In the genomic region with DNA sequence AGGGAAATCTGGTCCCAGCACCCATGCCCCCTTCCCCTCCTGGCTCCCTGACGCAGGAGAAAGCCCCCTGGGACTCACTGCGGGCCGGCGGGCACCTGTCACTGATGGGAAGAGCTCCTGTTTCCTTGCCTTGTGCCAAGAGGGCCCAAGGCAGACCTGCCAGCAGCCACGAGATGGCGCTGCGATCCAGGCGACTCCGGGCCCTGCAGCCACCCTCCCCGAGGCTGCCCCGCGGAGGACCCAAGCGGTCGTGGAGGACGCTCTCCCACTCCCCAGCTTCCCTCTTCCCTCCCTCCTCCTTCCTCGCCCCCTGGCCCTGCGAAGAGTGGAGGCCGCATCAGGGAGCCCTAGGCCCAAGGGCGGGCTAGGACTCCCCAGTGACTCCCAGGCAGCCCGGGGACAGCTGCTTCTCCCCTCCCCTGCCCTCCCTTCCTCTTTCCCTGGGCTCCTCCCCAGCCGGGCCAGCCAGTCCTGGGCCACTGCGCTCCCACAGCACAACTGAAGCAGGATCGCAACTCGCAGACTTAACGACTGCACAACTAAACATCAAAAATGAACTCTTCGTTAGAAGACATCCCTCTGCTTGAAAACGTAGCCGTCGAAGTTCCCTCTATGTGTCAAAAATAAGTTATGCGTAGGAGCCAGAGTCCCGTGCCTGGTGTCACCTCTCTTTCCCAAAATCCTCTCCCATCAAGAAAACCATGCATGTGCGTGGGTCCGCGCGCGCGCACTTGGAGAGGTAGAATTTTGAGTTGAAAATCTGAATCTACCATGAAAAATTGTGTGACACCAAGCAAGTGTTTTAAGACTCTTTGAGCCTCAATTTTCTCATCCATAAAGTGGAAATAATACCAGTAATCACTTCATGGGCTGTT, we compare ENCODE assay signal across 8 cellular contexts. TPM values are rescaled to one million over a fixed set of nuclear protein-coding genes. Genes with fewer than 3 reads are reported as not detected.
DNase-seq lines count a peak whose midpoint lies in the region; ATAC-seq and TF ChIP-seq lines count a peak whose summit lies in the region.

No MANE protein-coding gene starts in this region.

- no peaks in the 10 kb centered on the region for H3K27me3 ChIP-seq in KMS-11 (ENCODE audit: insufficient read depth, low read depth)
- H3K27me3 ChIP-seq in osteoblast (ENCODE audit: insufficient read depth, low read length): no peaks in the 10 kb centered on the region
- H3K27me3 ChIP-seq in testis: no peaks in the 10 kb centered on the region

- no peaks in the 10 kb centered on the region for H3K79me2 ChIP-seq in KMS-11 (ENCODE audit: insufficient read depth, low read depth)
- no peaks in the 10 kb centered on the region for H3K79me2 ChIP-seq in osteoblast (ENCODE audit: insufficient read depth, low read length)

- ATAC-seq in GM21717 (IDR thresholded peaks at IDR 0.05; ENCODE audit: unreplicated experiment): peak; percentile 90

- H3K4me2 ChIP-seq in KMS-11 (peak overlapping the region; percentile 32), osteoblast (ENCODE audit: insufficient read depth, low read length) (peak overlapping the region; percentile 85)

- peaks cover 11% of the 10 kb centered on the region for H3K4me1 ChIP-seq in KMS-11 (ENCODE audit: low read depth, poor library complexity, severe bottlenecking)
- peaks cover 24% of the 10 kb centered on the region for H3K4me1 ChIP-seq in osteoblast (ENCODE audit: insufficient read depth, low read length)
- peaks cover 8% of the 10 kb centered on the region for H3K4me1 ChIP-seq in testis

- H3K27ac ChIP-seq in KMS-11 (no peak overlapping the region), osteoblast (ENCODE audit: low read depth, low read length) (peak overlapping the region; percentile 68), testis (peak overlapping the region; percentile 39 to 72)

- H3K36me3 ChIP-seq in KMS-11 (ENCODE audit: insufficient read depth): no peaks in the 10 kb centered on the region
- no peaks in the 10 kb centered on the region for H3K36me3 ChIP-seq in osteoblast (ENCODE audit: insufficient read depth, low read length)
- no peaks in the 10 kb centered on the region for H3K36me3 ChIP-seq in testis (ENCODE audit: low read depth, missing control alignments)

- no peak for TF ChIP-seq POLR2A in testis (IDR thresholded peaks at IDR 0.05)

- intact Hi-C loops in testis (cut with DNase I; ENCODE audit: low total_unique reads): loop anchor here (5.0 kb wide), 1 partner anchor 117 kb away; no protein-coding TSS in a partner anchor

- peak overlapping the region; percentile 88 for H2AFZ ChIP-seq in KMS-11 (ENCODE audit: low read depth)
- peak overlapping the region; percentile 71 for H2AFZ ChIP-seq in osteoblast (ENCODE audit: low read length)

- H3K4me3 ChIP-seq in KMS-11 (IDR thresholded peaks at IDR 0.05; ENCODE audit: insufficient read depth, low read depth, low read length) (peak overlapping the region; percentile 92), osteoblast (ENCODE audit: insufficient read depth, low read length) (peak overlapping the region; percentile 72), testis (peak overlapping the region; percentile 51 to 73)

- 12% methylated on average over 25 to 37 of the region's 37 CpGs for WGBS in testis, 2 donors

- TF ChIP-seq CTCF in KMS-11 (conservative IDR thresholded peaks at IDR 0.05; ENCODE audit: low read depth, low read length): peak; percentile 89
- TF ChIP-seq CTCF in osteoblast (IDR thresholded peaks at IDR 0.05; ENCODE audit: extremely low read depth, low read depth, low read length): peak; percentile 82
- peak; percentile 75 to 94 (median 86) for TF ChIP-seq CTCF in testis (IDR thresholded peaks at IDR 0.05)

- no peaks in the 10 kb centered on the region for H3K9me3 ChIP-seq in osteoblast (ENCODE audit: low read depth, low read length)
- no peaks in the 10 kb centered on the region for H3K9me3 ChIP-seq in testis

- peak overlapping the region; percentile 52; the same call in 1 of the 2 replicates for H3K9ac ChIP-seq in KMS-11

- DNase-seq in DMS53 (lab: John Stamatoyannopoulos, UW) (peak; percentile 95), SIG-M5 (lab: John Stamatoyannopoulos, UW) (peak; percentile 38), glomerular visceral epithelial cell (ENCODE audit: extremely low spot score) (peak; percentile 84), osteoblast (ENCODE audit: insufficient read length, low spot score, missing footprints) (peak; percentile 95), testis (peak; percentile 86)
- DNase-seq in activated naive CD4-positive, alpha-beta T cell treated with Interleukin-2 at 50 U/mL for 16 hours: peak; percentile 83

- H4K20me1 ChIP-seq in KMS-11 (ENCODE audit: insufficient read depth) (no peaks in the 10 kb centered on the region), osteoblast (ENCODE audit: insufficient read depth, low read length) (no peaks in the 10 kb centered on the region)

RNA-seq across cellular contexts. Expression of a gene that starts 34.2 kb away (rescaled TPM):
- total RNA-seq in osteoblast: 0.36 and 0.59 TPM in 2 replicates
- 1 to 10 TPM; 1.1 to 2.5 TPM for total RNA-seq in testis
- polyA plus RNA-seq in testis (ENCODE audit: insufficient read depth, low read depth, low replicate concordance): 4.2 TPM

RNA-seq across cellular contexts. Expression of a gene that starts 56.9 kb away (rescaled TPM):
- total RNA-seq in osteoblast (3.2 and 3.6 TPM in 2 replicates), testis (1 to 10 TPM; 3.2 to 4.6 TPM)
- polyA plus RNA-seq in testis (ENCODE audit: insufficient read depth, low read depth, low replicate concordance): 9.0 TPM

Comparison
In these comparisons a context has a peak if more than half of its experiments do, and no peak if none do; other contexts are left out.
1. DNase-seq: peak in every context shown above with its lines; median percentile 95 in DMS53; 95 in osteoblast; 86 in testis; 84 in glomerular visceral epithelial cell; 83 in activated naive CD4-positive, alpha-beta T cell treated with Interleukin-2 at 50 U/mL for 16 hours; 38 in SIG-M5.